Comparison of ENCODE assay signal across 1 cellular context in the genomic region with DNA sequence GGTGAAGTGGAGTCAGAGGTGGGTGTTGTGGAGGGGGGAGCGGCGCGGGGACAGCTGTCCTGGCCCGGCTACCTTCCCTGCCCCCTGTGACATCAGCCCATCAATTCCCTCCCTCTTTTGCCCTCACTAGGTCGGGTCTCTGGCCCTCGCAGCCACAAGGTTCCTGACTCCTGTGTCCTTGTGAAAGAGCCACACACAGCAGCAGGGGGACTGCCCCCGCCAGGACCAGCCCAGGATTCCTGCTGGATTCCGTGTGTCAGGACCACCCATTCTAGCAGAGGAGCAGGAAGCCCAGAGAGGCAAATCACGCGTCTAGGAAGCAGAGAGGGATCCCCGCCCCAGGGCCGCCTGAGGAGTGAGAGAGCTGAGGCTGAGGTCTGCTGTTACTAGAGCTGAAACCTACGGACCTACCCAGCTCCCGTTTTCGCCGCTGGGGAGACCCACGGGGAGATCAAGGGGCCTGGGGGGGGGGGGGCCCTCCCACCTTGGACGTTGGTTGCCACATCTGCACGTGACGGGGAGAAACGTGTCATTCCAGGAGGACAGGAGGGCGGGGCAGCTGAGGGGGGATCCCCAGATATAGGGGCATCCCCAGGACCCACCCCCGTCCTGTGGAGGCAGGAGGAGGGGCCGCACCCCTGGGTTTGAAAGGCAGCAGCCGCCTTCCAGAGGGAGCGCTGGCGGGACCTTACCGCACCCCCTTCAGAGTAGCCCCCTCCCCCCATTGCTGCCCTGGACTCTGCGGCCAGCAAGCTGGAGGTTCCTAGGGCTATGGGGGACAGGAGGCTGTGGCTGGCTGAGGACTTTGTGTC.
TF ChIP-seq lines count a peak whose summit lies in the region.

No MANE protein-coding gene starts in this region.

TF ChIP-seq in HepG2, 621 proteins besides CTCF, POLR2A, EP300 and RAD21 (continued from another document):
- TF ChIP-seq, protein P1, sequence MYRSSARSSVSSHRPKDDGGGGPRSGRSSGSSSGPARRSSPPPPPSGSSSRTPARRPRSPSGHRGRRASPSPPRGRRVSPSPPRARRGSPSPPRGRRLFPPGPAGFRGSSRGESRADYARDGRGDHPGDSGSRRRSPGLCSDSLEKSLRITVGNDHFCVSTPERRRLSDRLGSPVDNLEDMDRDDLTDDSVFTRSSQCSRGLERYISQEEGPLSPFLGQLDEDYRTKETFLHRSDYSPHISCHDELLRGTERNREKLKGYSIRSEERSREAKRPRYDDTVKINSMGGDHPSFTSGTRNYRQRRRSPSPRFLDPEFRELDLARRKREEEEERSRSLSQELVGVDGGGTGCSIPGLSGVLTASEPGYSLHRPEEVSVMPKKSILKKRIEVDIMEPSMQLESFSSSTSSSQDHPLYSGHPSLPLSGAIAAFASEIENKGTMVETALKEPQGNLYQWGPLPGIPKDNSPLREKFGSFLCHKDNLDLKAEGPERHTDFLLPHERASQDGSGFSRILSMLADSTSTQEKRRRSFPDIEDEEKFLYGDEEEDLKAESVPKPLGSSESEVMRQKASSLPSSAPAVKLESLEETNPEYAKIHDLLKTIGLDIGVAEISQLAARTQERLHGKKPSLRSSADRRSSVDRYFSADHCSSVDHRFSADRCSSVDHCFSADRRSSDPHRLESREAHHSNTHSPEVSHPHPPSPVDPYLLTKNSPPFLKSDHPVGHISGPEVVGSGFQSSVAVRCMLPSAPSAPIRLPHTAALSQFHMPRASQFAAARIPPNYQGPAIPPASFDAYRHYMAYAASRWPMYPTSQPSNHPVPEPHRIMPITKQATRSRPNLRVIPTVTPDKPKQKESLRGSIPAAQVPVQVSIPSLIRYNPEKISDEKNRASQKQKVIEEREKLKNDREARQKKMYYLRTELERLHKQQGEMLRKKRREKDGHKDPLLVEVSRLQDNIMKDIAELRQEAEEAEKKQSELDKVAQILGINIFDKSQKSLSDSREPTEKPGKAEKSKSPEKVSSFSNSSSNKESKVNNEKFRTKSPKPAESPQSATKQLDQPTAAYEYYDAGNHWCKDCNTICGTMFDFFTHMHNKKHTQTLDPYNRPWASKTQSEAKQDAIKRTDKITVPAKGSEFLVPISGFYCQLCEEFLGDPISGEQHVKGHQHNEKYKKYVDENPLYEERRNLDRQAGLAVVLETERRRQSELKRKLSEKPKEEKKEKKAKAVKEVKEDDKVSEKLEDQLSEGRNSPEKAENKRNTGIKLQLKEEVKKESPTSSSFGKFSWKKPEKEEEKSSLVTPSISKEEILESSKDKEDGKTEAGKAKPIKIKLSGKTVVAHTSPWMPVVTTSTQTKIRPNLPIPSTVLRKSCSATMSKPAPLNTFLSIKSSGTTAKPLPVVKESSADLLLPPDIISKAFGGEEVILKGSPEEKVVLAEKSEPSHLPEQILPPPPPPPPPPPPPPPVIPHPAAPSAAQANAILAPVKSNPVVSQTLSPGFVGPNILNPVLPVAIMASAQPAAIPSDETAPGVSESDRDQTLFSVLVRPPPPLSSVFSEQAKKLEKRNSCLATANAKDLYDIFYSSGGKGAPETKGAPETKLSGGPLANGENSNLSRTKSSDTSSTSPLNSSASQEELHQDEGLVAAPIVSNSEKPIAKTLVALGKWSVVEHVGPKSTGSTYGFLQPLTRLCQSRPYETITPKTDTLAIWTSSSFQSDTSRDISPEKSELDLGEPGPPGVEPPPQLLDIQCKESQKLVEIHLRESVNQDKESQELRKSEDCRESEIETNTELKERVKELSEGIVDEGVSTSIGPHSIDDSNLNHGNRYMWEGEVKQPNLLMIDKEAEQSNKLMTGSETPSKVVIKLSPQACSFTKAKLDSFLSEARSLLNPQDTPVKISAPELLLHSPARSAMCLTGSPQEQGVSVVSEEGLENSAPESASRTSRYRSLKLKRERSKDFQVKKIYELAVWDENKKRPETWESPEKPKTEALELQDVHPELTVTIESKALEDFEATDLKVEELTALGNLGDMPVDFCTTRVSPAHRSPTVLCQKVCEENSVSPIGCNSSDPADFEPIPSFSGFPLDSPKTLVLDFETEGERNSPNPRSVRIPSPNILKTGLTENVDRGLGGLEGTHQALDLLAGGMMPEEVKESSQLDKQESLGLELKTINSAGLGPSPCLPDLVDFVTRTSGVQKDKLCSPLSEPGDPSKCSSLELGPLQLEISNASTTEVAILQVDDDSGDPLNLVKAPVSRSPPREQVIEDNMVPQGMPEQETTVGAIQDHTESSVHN (CRISPR knock-in tag; IDR thresholded peaks at IDR 0.05) = 0 out of 2 replicates have a peak, but pooled peaks have one; percentile 41
- TF ChIP-seq MZF1 (CRISPR knock-in tag; IDR thresholded peaks at IDR 0.05; ENCODE audit: borderline replicate concordance) (0 out of 2 replicates have a peak, but pooled peaks have one; percentile 50), MYC (CRISPR knock-in tag; IDR thresholded peaks at IDR 0.05; ENCODE audit: borderline replicate concordance) (peak; percentile 35; the same call in 1 of the 2 replicates), CREB1 (IDR thresholded peaks at IDR 0.05) (no peak), CREB1 (CRISPR knock-in tag; IDR thresholded peaks at IDR 0.05) (no peak), KDM6A (CRISPR knock-in tag; IDR thresholded peaks at IDR 0.05; ENCODE audit: low read depth) (no peak), ZNF256 (CRISPR knock-in tag; conservative IDR thresholded peaks at IDR 0.05) (no peak), MED1 (CRISPR knock-in tag; IDR thresholded peaks at IDR 0.05) (no peak), RXRA (CRISPR knock-in tag; IDR thresholded peaks at IDR 0.05) (0 out of 2 replicates have a peak, but pooled peaks have one; percentile 9), MTF2 (CRISPR knock-in tag; IDR thresholded peaks at IDR 0.05; ENCODE audit: borderline replicate concordance) (peak; percentile 77; the same call in 1 of the 2 replicates), TGIF2 (CRISPR knock-in tag; IDR thresholded peaks at IDR 0.05) (no peak), ELF4 (CRISPR knock-in tag; IDR thresholded peaks at IDR 0.05; ENCODE audit: borderline replicate concordance) (no peak), MLLT10 (CRISPR knock-in tag; IDR thresholded peaks at IDR 0.05) (no peak), ZNF720 (CRISPR knock-in tag; IDR thresholded peaks at IDR 0.05) (no peak), GATAD1 (CRISPR knock-in tag; IDR thresholded peaks at IDR 0.05) (no peak), DR1 (CRISPR knock-in tag; IDR thresholded peaks at IDR 0.05) (no peak)
- TF ChIP-seq, protein P2, sequence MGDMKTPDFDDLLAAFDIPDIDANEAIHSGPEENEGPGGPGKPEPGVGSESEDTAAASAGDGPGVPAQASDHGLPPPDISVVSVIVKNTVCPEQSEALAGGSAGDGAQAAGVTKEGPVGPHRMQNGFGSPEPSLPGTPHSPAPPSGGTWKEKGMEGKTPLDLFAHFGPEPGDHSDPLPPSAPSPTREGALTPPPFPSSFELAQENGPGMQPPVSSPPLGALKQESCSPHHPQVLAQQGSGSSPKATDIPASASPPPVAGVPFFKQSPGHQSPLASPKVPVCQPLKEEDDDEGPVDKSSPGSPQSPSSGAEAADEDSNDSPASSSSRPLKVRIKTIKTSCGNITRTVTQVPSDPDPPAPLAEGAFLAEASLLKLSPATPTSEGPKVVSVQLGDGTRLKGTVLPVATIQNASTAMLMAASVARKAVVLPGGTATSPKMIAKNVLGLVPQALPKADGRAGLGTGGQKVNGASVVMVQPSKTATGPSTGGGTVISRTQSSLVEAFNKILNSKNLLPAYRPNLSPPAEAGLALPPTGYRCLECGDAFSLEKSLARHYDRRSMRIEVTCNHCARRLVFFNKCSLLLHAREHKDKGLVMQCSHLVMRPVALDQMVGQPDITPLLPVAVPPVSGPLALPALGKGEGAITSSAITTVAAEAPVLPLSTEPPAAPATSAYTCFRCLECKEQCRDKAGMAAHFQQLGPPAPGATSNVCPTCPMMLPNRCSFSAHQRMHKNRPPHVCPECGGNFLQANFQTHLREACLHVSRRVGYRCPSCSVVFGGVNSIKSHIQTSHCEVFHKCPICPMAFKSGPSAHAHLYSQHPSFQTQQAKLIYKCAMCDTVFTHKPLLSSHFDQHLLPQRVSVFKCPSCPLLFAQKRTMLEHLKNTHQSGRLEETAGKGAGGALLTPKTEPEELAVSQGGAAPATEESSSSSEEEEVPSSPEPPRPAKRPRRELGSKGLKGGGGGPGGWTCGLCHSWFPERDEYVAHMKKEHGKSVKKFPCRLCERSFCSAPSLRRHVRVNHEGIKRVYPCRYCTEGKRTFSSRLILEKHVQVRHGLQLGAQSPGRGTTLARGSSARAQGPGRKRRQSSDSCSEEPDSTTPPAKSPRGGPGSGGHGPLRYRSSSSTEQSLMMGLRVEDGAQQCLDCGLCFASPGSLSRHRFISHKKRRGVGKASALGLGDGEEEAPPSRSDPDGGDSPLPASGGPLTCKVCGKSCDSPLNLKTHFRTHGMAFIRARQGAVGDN (CRISPR knock-in tag; IDR thresholded peaks at IDR 0.05) = peak; percentile 63
- TF ChIP-seq, protein P3, sequence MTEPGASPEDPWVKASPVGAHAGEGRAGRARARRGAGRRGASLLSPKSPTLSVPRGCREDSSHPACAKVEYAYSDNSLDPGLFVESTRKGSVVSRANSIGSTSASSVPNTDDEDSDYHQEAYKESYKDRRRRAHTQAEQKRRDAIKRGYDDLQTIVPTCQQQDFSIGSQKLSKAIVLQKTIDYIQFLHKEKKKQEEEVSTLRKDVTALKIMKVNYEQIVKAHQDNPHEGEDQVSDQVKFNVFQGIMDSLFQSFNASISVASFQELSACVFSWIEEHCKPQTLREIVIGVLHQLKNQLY (CRISPR knock-in tag; IDR thresholded peaks at IDR 0.05) = no peak
- TF ChIP-seq, protein P4, sequence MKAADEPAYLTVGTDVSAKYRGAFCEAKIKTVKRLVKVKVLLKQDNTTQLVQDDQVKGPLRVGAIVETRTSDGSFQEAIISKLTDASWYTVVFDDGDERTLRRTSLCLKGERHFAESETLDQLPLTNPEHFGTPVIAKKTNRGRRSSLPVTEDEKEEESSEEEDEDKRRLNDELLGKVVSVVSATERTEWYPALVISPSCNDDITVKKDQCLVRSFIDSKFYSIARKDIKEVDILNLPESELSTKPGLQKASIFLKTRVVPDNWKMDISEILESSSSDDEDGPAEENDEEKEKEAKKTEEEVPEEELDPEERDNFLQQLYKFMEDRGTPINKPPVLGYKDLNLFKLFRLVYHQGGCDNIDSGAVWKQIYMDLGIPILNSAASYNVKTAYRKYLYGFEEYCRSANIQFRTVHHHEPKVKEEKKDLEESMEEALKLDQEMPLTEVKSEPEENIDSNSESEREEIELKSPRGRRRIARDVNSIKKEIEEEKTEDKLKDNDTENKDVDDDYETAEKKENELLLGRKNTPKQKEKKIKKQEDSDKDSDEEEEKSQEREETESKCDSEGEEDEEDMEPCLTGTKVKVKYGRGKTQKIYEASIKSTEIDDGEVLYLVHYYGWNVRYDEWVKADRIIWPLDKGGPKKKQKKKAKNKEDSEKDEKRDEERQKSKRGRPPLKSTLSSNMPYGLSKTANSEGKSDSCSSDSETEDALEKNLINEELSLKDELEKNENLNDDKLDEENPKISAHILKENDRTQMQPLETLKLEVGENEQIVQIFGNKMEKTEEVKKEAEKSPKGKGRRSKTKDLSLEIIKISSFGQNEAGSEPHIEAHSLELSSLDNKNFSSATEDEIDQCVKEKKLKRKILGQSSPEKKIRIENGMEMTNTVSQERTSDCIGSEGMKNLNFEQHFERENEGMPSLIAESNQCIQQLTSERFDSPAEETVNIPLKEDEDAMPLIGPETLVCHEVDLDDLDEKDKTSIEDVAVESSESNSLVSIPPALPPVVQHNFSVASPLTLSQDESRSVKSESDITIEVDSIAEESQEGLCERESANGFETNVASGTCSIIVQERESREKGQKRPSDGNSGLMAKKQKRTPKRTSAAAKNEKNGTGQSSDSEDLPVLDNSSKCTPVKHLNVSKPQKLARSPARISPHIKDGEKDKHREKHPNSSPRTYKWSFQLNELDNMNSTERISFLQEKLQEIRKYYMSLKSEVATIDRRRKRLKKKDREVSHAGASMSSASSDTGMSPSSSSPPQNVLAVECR (CRISPR knock-in tag; IDR thresholded peaks at IDR 0.05; ENCODE audit: borderline replicate concordance) = peak; percentile 26; the same call in 1 of the 2 replicates
- TF ChIP-seq, protein P5, sequence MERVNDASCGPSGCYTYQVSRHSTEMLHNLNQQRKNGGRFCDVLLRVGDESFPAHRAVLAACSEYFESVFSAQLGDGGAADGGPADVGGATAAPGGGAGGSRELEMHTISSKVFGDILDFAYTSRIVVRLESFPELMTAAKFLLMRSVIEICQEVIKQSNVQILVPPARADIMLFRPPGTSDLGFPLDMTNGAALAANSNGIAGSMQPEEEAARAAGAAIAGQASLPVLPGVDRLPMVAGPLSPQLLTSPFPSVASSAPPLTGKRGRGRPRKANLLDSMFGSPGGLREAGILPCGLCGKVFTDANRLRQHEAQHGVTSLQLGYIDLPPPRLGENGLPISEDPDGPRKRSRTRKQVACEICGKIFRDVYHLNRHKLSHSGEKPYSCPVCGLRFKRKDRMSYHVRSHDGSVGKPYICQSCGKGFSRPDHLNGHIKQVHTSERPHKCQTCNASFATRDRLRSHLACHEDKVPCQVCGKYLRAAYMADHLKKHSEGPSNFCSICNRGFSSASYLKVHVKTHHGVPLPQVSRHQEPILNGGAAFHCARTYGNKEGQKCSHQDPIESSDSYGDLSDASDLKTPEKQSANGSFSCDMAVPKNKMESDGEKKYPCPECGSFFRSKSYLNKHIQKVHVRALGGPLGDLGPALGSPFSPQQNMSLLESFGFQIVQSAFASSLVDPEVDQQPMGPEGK (CRISPR knock-in tag; IDR thresholded peaks at IDR 0.05) = peak; percentile 69
- TF ChIP-seq, protein P6, sequence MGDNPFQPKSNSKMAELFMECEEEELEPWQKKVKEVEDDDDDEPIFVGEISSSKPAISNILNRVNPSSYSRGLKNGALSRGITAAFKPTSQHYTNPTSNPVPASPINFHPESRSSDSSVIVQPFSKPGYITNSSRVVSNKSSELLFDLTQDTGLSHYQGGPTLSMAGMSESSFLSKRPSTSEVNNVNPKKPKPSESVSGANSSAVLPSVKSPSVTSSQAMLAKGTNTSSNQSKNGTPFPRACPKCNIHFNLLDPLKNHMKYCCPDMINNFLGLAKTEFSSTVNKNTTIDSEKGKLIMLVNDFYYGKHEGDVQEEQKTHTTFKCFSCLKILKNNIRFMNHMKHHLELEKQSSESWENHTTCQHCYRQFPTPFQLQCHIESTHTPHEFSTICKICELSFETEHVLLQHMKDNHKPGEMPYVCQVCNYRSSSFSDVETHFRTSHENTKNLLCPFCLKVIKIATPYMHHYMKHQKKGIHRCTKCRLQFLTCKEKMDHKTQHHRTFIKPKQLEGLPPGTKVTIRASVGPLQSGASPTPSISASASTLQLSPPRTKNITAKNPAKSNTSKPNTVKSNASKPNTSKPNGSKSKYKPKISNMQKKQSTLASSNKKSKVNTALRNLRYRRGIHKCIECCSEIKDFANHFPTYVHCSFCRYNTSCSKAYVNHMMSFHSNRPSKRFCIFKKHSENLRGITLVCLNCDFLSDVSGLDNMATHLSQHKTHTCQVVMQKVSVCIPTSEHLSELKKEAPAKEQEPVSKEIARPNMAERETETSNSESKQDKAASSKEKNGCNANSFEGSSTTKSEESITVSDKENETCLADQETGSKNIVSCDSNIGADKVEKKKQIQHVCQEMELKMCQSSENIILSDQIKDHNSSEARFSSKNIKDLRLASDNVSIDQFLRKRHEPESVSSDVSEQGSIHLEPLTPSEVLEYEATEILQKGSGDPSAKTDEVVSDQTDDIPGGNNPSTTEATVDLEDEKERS (CRISPR knock-in tag; IDR thresholded peaks at IDR 0.05) = 0 out of 2 replicates have a peak, but pooled peaks have one; percentile 42
